ENCODE assay signal across 8 cellular contexts in the genomic region with DNA sequence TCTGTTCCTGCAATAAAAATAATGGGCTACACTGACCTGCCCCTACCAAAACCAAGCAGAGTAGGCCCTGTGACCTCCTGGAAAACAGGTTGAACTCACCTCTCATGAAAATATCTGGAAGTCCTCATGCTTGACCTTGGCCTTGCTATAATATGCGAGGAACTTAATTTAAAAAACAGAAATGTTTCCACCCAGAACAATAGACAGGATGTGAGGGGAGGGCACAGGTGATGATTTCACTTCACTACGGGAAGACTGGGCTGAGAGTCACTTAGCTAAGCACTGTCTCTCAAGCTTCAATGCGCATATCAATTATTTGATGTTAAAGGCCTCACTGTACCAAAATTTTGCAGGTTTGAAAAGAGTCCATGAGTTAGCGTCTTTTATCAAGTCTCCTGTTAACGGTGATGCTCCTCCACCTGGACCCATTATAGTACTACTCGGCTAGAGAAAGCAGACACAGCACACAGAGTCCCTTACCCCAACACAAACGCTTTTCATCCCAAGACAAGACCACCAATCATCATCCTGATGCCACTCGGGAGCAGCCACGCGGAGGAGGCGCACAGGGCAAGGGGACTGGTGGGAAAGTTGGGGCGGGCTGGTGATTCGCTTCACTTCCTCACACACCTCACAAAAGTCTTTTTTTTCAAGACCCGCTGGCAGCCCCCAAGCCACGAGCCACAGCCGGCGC. TPM values are rescaled to one million over a fixed set of nuclear protein-coding genes. Genes with fewer than 3 reads are reported as not detected.
DNase-seq lines count a peak whose midpoint lies in the region; ATAC-seq and TF ChIP-seq lines count a peak whose summit lies in the region.

No MANE protein-coding gene starts in this region.

- TF ChIP-seq CTCF in cardiac muscle cell (IDR thresholded peaks at IDR 0.05; ENCODE audit: low read depth, low read length) (no peak), Panc1 (IDR thresholded peaks at IDR 0.05) (no peak)

- intact Hi-C loops in cardiac septum (cut with DNase I), result loop anchor here (2.0 to 5.0 kb wide), 2 partner anchors 26 to 136 kb away; a partner anchor contains a TSS
- intact Hi-C loops in Panc1 (cut with micrococcal nuclease; ENCODE audit: unreplicated experiment), result no loop called here

- H3K4me1 Mint-ChIP-seq in effector memory CD8-positive, alpha-beta T cell (ENCODE audit: low read depth in 2 of 2), result peaks cover 25 to 47% of the 10 kb centered on the region in 2 donors

- H3K36me3 ChIP-seq in cardiac muscle cell (peaks cover 27% of the 10 kb centered on the region), Panc1 (ENCODE audit: control insufficient read depth, insufficient read depth, low read length) (peaks cover 11% of the 10 kb centered on the region), muscle layer of duodenum (ENCODE audit: control insufficient read depth in 1 of 2, insufficient read depth in 2 of 2, low read length in 2 of 2) (peaks cover 11 to 31% of the 10 kb centered on the region in 2 donors)

- CTCF ChIA-PET in Panc1 (lab: Charles Lee), result no interaction called here

- peak; percentile 11 for ATAC-seq in Panc1
- ATAC-seq in effector memory CD8-positive, alpha-beta T cell (replicated peaks), result peak; percentile 5

- peak overlapping the region; percentile 98 for H3K27ac ChIP-seq in cardiac muscle cell
- H3K27ac ChIP-seq in Panc1 (ENCODE audit: low read length), result peak overlapping the region; percentile 90
- H3K27ac ChIP-seq in muscle layer of duodenum (ENCODE audit: low read length), result peak overlapping the region; percentile 79

- no peaks in the 10 kb centered on the region for H3K27me3 Mint-ChIP-seq in effector memory CD8-positive, alpha-beta T cell

- H3K36me3 Mint-ChIP-seq in effector memory CD8-positive, alpha-beta T cell (ENCODE audit: insufficient read depth), result peaks cover 52% of the 10 kb centered on the region

- POLR2A ChIA-PET in Panc1 (lab: Charles Lee), result interaction anchor here (0.6 kb wide), 1 partner anchor 8 kb away, joined by 4 read pairs; no protein-coding TSS in a partner anchor

- peak overlapping the region; percentile 87 for H3K4me3 ChIP-seq in cardiac muscle cell
- peak overlapping the region; percentile 80 to 83 for H3K4me3 ChIP-seq in Panc1 (ENCODE audit: low read depth in 2 of 2, low read length in 2 of 2)
- H3K4me3 ChIP-seq in muscle layer of duodenum (ENCODE audit: low read depth in 1 of 2, low read length in 2 of 2), result peak overlapping the region; percentile 88 to 97

- H3K27ac Mint-ChIP-seq in effector memory CD8-positive, alpha-beta T cell, result peak overlapping the region; percentile 100

- H3K4me1 ChIP-seq in cardiac muscle cell (ENCODE audit: low read depth), result peaks cover 3% of the 10 kb centered on the region
- H3K4me1 ChIP-seq in Panc1 (ENCODE audit: control insufficient read depth, insufficient read depth, low read length), result no peaks in the 10 kb centered on the region; the same call in 1 of the 2 replicates
- peaks cover 3 to 6% of the 10 kb centered on the region in 2 donors for H3K4me1 ChIP-seq in muscle layer of duodenum (ENCODE audit: control insufficient read depth in 1 of 2, insufficient read depth in 2 of 2, low read length in 2 of 2)

- H3K9me3 Mint-ChIP-seq in effector memory CD8-positive, alpha-beta T cell, result peaks cover 1 to 22% of the 10 kb centered on the region in 2 donors

- H3K4me3 Mint-ChIP-seq in effector memory CD8-positive, alpha-beta T cell, result peak overlapping the region; percentile 99 to 100

- H3K27me3 ChIP-seq in cardiac muscle cell (no peaks in the 10 kb centered on the region), Panc1 (ENCODE audit: control insufficient read depth, insufficient read depth, low read length) (no peaks in the 10 kb centered on the region), muscle layer of duodenum (ENCODE audit: low read depth, low read length) (no peaks in the 10 kb centered on the region)

- DNase-seq in cardiac muscle cell (ENCODE audit: low read depth in 1 of 2, low spot score in 1 of 2) (peak in 1 of 2 donors; percentile 15), cardiac septum (ENCODE audit: low spot score) (no peak), Panc1 (ENCODE audit: low read depth, low spot score) (no peak), NCI-H2029 (lab: John Stamatoyannopoulos, UW) (no peak), SIG-M5 treated with dmso at 0.1 percent for 504 hours (lab: John Stamatoyannopoulos, UW; ENCODE audit: unreplicated experiment) (no peak), kidney glomerular epithelial cell (lab: John Stamatoyannopoulos, UW) (no peak)
- DNase-seq in effector memory CD8-positive, alpha-beta T cell, result peak in 1 of 3 experiments; percentile 6

- in situ Hi-C loops in Panc1 (cut with HindIII; ENCODE audit: low pct_unique_long_range_greater_than_20kb, low sequenced_read_pairs), result no loop called here

- BruUV-seq in Panc1 (replicated peaks; lab: Mats Ljungman, UMichigan), result TSS peak; percentile 52

- H3K9me3 ChIP-seq in cardiac muscle cell (ENCODE audit: low read depth), result no peaks in the 10 kb centered on the region
- peaks cover 22% of the 10 kb centered on the region for H3K9me3 ChIP-seq in Panc1 (ENCODE audit: control insufficient read depth, insufficient read depth, low read depth, low read length)
- peaks cover 4 to 12% of the 10 kb centered on the region in 2 donors for H3K9me3 ChIP-seq in muscle layer of duodenum (ENCODE audit: control insufficient read depth in 1 of 2, low read length in 2 of 2)

RNA-seq across cellular contexts. Expression of a gene that starts 25.9 kb away (rescaled TPM):
- total RNA-seq in cardiac muscle cell (15.1 and 20.8 TPM in 2 replicates), cardiac septum (14.9 TPM), Panc1 (2021; ENCODE audit: unreplicated experiment) (21.5 TPM)
- 20.0 and 35.9 TPM in 2 replicates for polyA plus RNA-seq in cardiac muscle cell
- polyA plus RNA-seq in Panc1 (2012; ENCODE audit: insufficient read length), result 7.3 TPM

RNA-seq across cellular contexts. Expression of a gene that starts 26.0 kb away (rescaled TPM):
- total RNA-seq in cardiac muscle cell (26.5 and 52.9 TPM in 2 replicates), cardiac septum (22.4 TPM), Panc1 (2021; ENCODE audit: unreplicated experiment) (53.9 TPM)
- polyA plus RNA-seq in cardiac muscle cell, result 39.2 and 48.5 TPM in 2 replicates
- 52.6 TPM for polyA plus RNA-seq in Panc1 (2012; ENCODE audit: insufficient read length)
